ENCODE assay signal across 14 cellular contexts in genomic region chr16:29876186-29876577, GRCh38. TPM values are rescaled to one million over a fixed set of nuclear protein-coding genes. Genes with fewer than 3 reads are reported as not detected.
DNase-seq lines count a peak whose midpoint lies in the region; ATAC-seq and TF ChIP-seq lines count a peak whose summit lies in the region.
"Had no signal": no experiment of that assay in that cellular context is flagged by ENCODE, and none has a peak within 500 bp of the region (broad histone marks: within the 10 kb centered on the region; RNA-seq: fewer than 3 reads in every experiment).

No MANE protein-coding gene starts in this region.

- H3K27ac ChIP-seq in thoracic aorta = no peak overlapping the region

- H3K9me3 ChIP-seq in thoracic aorta = no peaks in the 10 kb centered on the region

- peaks cover 14% of the 10 kb centered on the region for H3K27me3 ChIP-seq in thoracic aorta (replicated peaks; ENCODE audit: insufficient read depth)

- H3K9me3 Mint-ChIP-seq in activated naive CD4-positive, alpha-beta T cell treated with anti-CD3 and anti-CD28 coated beads, Interleukin-2, amount 50 U/mL, for 24 hours = no peaks in the 10 kb centered on the region
- no peaks in the 10 kb centered on the region for H3K9me3 Mint-ChIP-seq in activated naive CD8-positive, alpha-beta T cell (ENCODE audit: low read depth)

- no peaks in the 10 kb centered on the region for H3K4me1 ChIP-seq in thoracic aorta (ENCODE audit: control insufficient read depth in 1 of 2, low read depth in 2 of 2)

- peaks cover 18% of the 10 kb centered on the region for H3K4me1 Mint-ChIP-seq in activated naive CD4-positive, alpha-beta T cell treated with anti-CD3 and anti-CD28 coated beads, Interleukin-2, amount 50 U/mL, for 24 hours
- peaks cover 12% of the 10 kb centered on the region for H3K4me1 Mint-ChIP-seq in activated naive CD8-positive, alpha-beta T cell (ENCODE audit: low read depth)

- H3K36me3 ChIP-seq in thoracic aorta = no peaks in the 10 kb centered on the region

- H3K4me3 Mint-ChIP-seq in activated naive CD4-positive, alpha-beta T cell treated with anti-CD3 and anti-CD28 coated beads, Interleukin-2, amount 50 U/mL, for 24 hours = peak overlapping the region; percentile 64
- peak overlapping the region; percentile 71 for H3K4me3 Mint-ChIP-seq in activated naive CD8-positive, alpha-beta T cell

- no peak for ATAC-seq in thoracic aorta (ENCODE audit: insufficient number of reproducible peaks, low FRiP score, low read depth)
- ATAC-seq in HG03457 (IDR thresholded peaks at IDR 0.05; ENCODE audit: unreplicated experiment) = no peak
- ATAC-seq: GM12878, sciatic nerve had no signal

- H3K4me3 ChIP-seq in thoracic aorta = peak overlapping the region; percentile 58
- H3K4me3 ChIP-seq: GM12878 had no signal

- H3K27me3 Mint-ChIP-seq in activated naive CD4-positive, alpha-beta T cell treated with anti-CD3 and anti-CD28 coated beads, Interleukin-2, amount 50 U/mL, for 24 hours = peaks cover 13% of the 10 kb centered on the region
- H3K27me3 Mint-ChIP-seq in activated naive CD8-positive, alpha-beta T cell = peaks cover 7% of the 10 kb centered on the region

- DNase-seq in activated naive CD4-positive, alpha-beta T cell treated with anti-CD3 and anti-CD28 coated beads, Interleukin-2, amount 50 U/mL, for 16 hours = no peak
- DNase-seq in iPS-NIHi7 (ENCODE audit: extremely low spot score) = peak; percentile 65
- no peak for DNase-seq in thoracic aorta (ENCODE audit: low spot score)
- DNase-seq in ecto neural progenitor cell (ENCODE audit: low spot score) = no peak
- DNase-seq in HCEC 1CT = no peak
- DNase-seq: C1 segment of cervical spinal cord, dermis blood vessel endothelial cell, NCI-H1930, RPMI8226 had no signal

- TF ChIP-seq CTCF in thoracic aorta (IDR thresholded peaks at IDR 0.05) = no peak

- H3K36me3 Mint-ChIP-seq in activated naive CD4-positive, alpha-beta T cell treated with anti-CD3 and anti-CD28 coated beads, Interleukin-2, amount 50 U/mL, for 24 hours = no peaks in the 10 kb centered on the region
- no peaks in the 10 kb centered on the region for H3K36me3 Mint-ChIP-seq in activated naive CD8-positive, alpha-beta T cell

- H3K27ac Mint-ChIP-seq in activated naive CD4-positive, alpha-beta T cell treated with anti-CD3 and anti-CD28 coated beads, Interleukin-2, amount 50 U/mL, for 24 hours = peak overlapping the region; percentile 84
- H3K27ac Mint-ChIP-seq in activated naive CD8-positive, alpha-beta T cell = no peak overlapping the region

RNA-seq across cellular contexts. Expression of gene CDIPT, which starts 13.2 kb away (rescaled TPM):
- total RNA-seq in thoracic aorta = 100 to 1,000 TPM in 1 of 2 donors, 10 to 100 TPM in 1; 92.1 to 107 TPM

RNA-seq across cellular contexts. Expression of gene SEZ6L2, which starts 23.2 kb away (rescaled TPM):
- 1 to 10 TPM in 1 of 2 donors, under 1 TPM in 1; 0.63 to 1.4 TPM for total RNA-seq in thoracic aorta

RNA-seq across cellular contexts. Expression of gene ASPHD1, which starts 24.1 kb away (rescaled TPM):
- total RNA-seq in thoracic aorta = under 1 TPM in 1 of 2 donors, not detected in 1; 0.27 TPM
- total RNA-seq: dermis blood vessel endothelial cell, GM12878 had no signal

RNA-seq across cellular contexts. Expression of gene KCTD13, which starts 49.8 kb away (rescaled TPM):
- 10 to 100 TPM; 29.2 to 37.1 TPM for total RNA-seq in thoracic aorta

RNA-seq across cellular contexts. Expression of gene MVP, which starts 55.9 kb away (rescaled TPM):
- 100 to 1,000 TPM; 175 to 190 TPM for total RNA-seq in thoracic aorta
